20 cellular contexts compared by ENCODE assay signal in the genomic region with DNA sequence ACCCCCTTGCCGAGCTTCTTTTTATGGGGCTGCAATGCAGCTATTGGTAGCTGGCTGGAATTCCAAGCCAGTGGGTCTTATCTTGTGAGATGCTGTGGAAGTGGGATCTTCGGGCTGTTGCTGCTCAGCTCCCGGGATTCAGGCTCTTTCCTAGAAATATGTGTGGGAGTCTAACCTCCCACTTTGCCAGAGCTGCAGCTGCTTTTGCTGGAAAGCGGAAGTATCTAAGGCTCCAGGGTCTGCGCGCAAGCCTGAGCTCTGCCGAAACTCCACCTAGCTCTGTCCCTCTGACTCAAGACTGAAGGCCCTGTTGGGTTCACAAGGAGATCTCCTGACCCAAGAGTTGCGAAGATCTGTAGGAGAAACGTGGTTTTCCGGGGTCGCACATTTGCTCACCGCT.
DNase-seq lines count a peak whose midpoint lies in the region; ATAC-seq, FAIRE-seq and TF ChIP-seq lines count a peak whose summit lies in the region.
"Had no signal": no experiment of that assay in that cellular context is flagged by ENCODE, and none has a peak within 500 bp of the region (broad histone marks: within the 10 kb centered on the region; RNA-seq: fewer than 3 reads in every experiment).

No MANE protein-coding gene starts in this region.

- TF ChIP-seq EP300 in H1 (IDR thresholded peaks at IDR 0.05; ENCODE audit: borderline replicate concordance in 1 of 2, low read depth in 2 of 2, low read length in 2 of 2), result no peak
- no peak for TF ChIP-seq EP300 in SK-N-SH (IDR thresholded peaks at IDR 0.05; ENCODE audit: borderline replicate concordance in 1 of 2, low read depth in 1 of 2, low read length in 1 of 2)

- no peak for ATAC-seq in GM23338

- no peak overlapping the region for H4K5ac ChIP-seq in H1 (ENCODE audit: insufficient read length, low read depth, low read length)

- no peaks in the 10 kb centered on the region for H3K36me3 ChIP-seq in GM23338 (ENCODE audit: insufficient read depth)
- H3K36me3 ChIP-seq in H1 (ENCODE audit: control insufficient read depth in 2 of 4, insufficient read depth in 4 of 4, low read length in 3 of 4), result no peaks in the 10 kb centered on the region
- no peaks in the 10 kb centered on the region for H3K36me3 ChIP-seq in smooth muscle cell (ENCODE audit: low read depth)
- H3K36me3 ChIP-seq in CD8-positive, alpha-beta memory T cell (ENCODE audit: insufficient read depth, low read length), result no peaks in the 10 kb centered on the region
- H3K36me3 ChIP-seq in SK-N-SH (replicated peaks in 1 of 2; ENCODE audit: control insufficient read depth in 1 of 2, insufficient read depth in 2 of 2, low read length in 1 of 2), result no peaks in the 10 kb centered on the region
- H3K36me3 ChIP-seq: BE2C had no signal

- H2AK5ac ChIP-seq in H1 (ENCODE audit: low read depth, low read length), result no peak overlapping the region

- no peak overlapping the region for H3K56ac ChIP-seq in H1 (replicated peaks; ENCODE audit: insufficient read length, low read depth, low read length)

- H3K79me1 ChIP-seq in H1 (ENCODE audit: low read depth, low read length), result no peaks in the 10 kb centered on the region

- 86% methylated on average over 12 of the region's 12 CpGs; no CpG with 5 or more reads in 1 of the 2 experiments for WGBS in H1 (ENCODE audit: extremely low coverage in 1 of 2, insufficient coverage in 1 of 2, insufficient read length in 1 of 2, insufficient replicate concordance in 2 of 2, low coverage in 1 of 2, low lambda C conversion rate in 2 of 2, missing lambda C conversion rate in 1 of 2), 2 experiments
- 36% methylated on average over 12 of the region's 12 CpGs for WGBS in smooth muscle cell (ENCODE audit: low lambda C conversion rate)
- WGBS in SK-N-SH (ENCODE audit: low lambda C conversion rate), result 81% methylated on average over 11 of the region's 12 CpGs

- no peak overlapping the region for H3K4me2 ChIP-seq in GM23338
- H3K4me2 ChIP-seq in H1 (ENCODE audit: insufficient read depth in 1 of 2, low read depth in 2 of 2, low read length in 2 of 2), result no peak overlapping the region
- H3K4me2 ChIP-seq in smooth muscle cell, result peak overlapping the region; percentile 91
- no peak overlapping the region for H3K4me2 ChIP-seq in SK-N-SH

- no peak overlapping the region for H4K91ac ChIP-seq in H1 (replicated peaks; ENCODE audit: insufficient read length, low read length)

- no peaks in the 10 kb centered on the region for H3K36me3 Mint-ChIP-seq in GM23338 (ENCODE audit: low read depth)
- H3K36me3 Mint-ChIP-seq in CD8-positive, alpha-beta memory T cell, result peaks cover 0 to 1% (median 0%) of the 10 kb centered on the region in 3 donors
- H3K36me3 Mint-ChIP-seq: CD4-positive, CD25-positive, alpha-beta regulatory T cell had no signal

- H3K18ac ChIP-seq in H1 (ENCODE audit: extremely low read depth, low read length), result no peak overlapping the region

- no peak overlapping the region for H2BK12ac ChIP-seq in H1 (ENCODE audit: low read depth, low read length)

- FAIRE-seq in H1 (lab: Jason Lieb, UNC), result no peak
- FAIRE-seq: GM19239 had no signal

- no peaks in the 10 kb centered on the region for H4K20me1 ChIP-seq in GM23338 (replicated peaks; ENCODE audit: insufficient read depth)
- no peaks in the 10 kb centered on the region for H4K20me1 ChIP-seq in H1 (replicated peaks in 1 of 2; ENCODE audit: control insufficient read depth in 1 of 2, insufficient read depth in 2 of 2, low read length in 2 of 2)
- no peaks in the 10 kb centered on the region for H4K20me1 ChIP-seq in smooth muscle cell (ENCODE audit: low read depth)
- no peaks in the 10 kb centered on the region for H4K20me1 ChIP-seq in SK-N-SH (ENCODE audit: insufficient read depth)

- no peaks in the 10 kb centered on the region for H3K23me2 ChIP-seq in H1 (ENCODE audit: low read depth, low read length)

- no peak overlapping the region for H3K14ac ChIP-seq in H1 (ENCODE audit: insufficient read length)

- H3K9me3 Mint-ChIP-seq in GM23338, result no peaks in the 10 kb centered on the region
- no peaks in the 10 kb centered on the region for H3K9me3 Mint-ChIP-seq in CD8-positive, alpha-beta memory T cell
- H3K9me3 Mint-ChIP-seq: CD4-positive, CD25-positive, alpha-beta regulatory T cell had no signal

- H2AFZ ChIP-seq in GM23338 (peak overlapping the region; percentile 69), H1 (ENCODE audit: low read length) (peak overlapping the region; percentile 33; the same call in 1 of the 2 replicates), smooth muscle cell (ENCODE audit: low read depth) (peak overlapping the region; percentile 67), SK-N-SH (ENCODE audit: low read depth) (no peak overlapping the region)

- H3K9ac ChIP-seq in H1 (replicated peaks in 1 of 4; ENCODE audit: extremely low read depth in 1 of 4, low read depth in 3 of 4, low read length in 3 of 4) (no peak overlapping the region), smooth muscle cell (ENCODE audit: low read depth) (peak overlapping the region; percentile 81), SK-N-SH (no peak overlapping the region)

- H3K23ac ChIP-seq in H1 (ENCODE audit: insufficient read length), result no peak overlapping the region

- CTCF ChIA-PET in H1 (lab: Charles Lee; ENCODE audit: partially characterized antibody), result interaction anchor here (0.7 kb wide), 1 partner anchor 35 kb away, joined by 3 read pairs; no protein-coding TSS in a partner anchor
- CTCF ChIA-PET in CD8-positive, alpha-beta memory T cell (lab: Charles Lee), result no interaction called here
- CTCF ChIA-PET in SK-N-SH (lab: Yijun Ruan, JAX), result no interaction called here

- no peak overlapping the region for H2BK120ac ChIP-seq in H1 (replicated peaks; ENCODE audit: low read depth, low read length)

- DNase-seq in GM23338 (ENCODE audit: low spot score) (no peak), H1 (ENCODE audit: low read depth in 1 of 2, low spot score in 2 of 2) (no peak), left kidney (ENCODE audit: low read depth, low spot score) (peak; percentile 53), smooth muscle cell (lab: John Stamatoyannopoulos, UW; ENCODE audit: unreplicated experiment) (peak; percentile 31), SK-N-SH (no peak), erythroblast (lab: John Stamatoyannopoulos, UW) (no peak)
- no peak for DNase-seq in CD8-positive, alpha-beta memory T cell
- DNase-seq: BE2C; Caco-2; CD4-positive, CD25-positive, alpha-beta regulatory T cell; DMS153; GF-D8; MM.1S; NCI-H1105 treated with DMSO at 0.1 percent for 48 hours; NCI-H1694 treated with DMSO at 0.1 percent for 48 hours; NCI-H510A treated with DMSO at 0.1 percent for 48 hours; NCI-H774; OCI-M1; SHP77 had no signal

- H2BK20ac ChIP-seq in H1 (ENCODE audit: low read length), result no peak overlapping the region

- POLR2A ChIA-PET in H1 (lab: Charles Lee; ENCODE audit: partially characterized antibody) (no interaction called here), SK-N-SH (lab: Yijun Ruan, JAX) (no interaction called here)
- POLR2A ChIA-PET in CD8-positive, alpha-beta memory T cell (lab: Charles Lee), result no interaction called here

- peaks cover 5% of the 10 kb centered on the region for H3K4me1 Mint-ChIP-seq in GM23338
- no peaks in the 10 kb centered on the region for H3K4me1 Mint-ChIP-seq in CD8-positive, alpha-beta memory T cell

- H3K4me3 Mint-ChIP-seq in GM23338, result no peak overlapping the region
- H3K4me3 Mint-ChIP-seq in CD8-positive, alpha-beta memory T cell, result no peak overlapping the region
- H3K4me3 Mint-ChIP-seq: CD4-positive, CD25-positive, alpha-beta regulatory T cell had no signal

- H2BK5ac ChIP-seq in H1 (ENCODE audit: low read depth, low read length), result no peak overlapping the region

- H3K4me3 ChIP-seq in GM23338, result no peak overlapping the region
- H3K4me3 ChIP-seq in H1 (ENCODE audit: extremely low read depth in 1 of 4, insufficient read depth in 2 of 4, low read depth in 3 of 4, low read length in 4 of 4), result no peak overlapping the region
- H3K4me3 ChIP-seq in smooth muscle cell, result peak overlapping the region; percentile 59
- no peak overlapping the region for H3K4me3 ChIP-seq in CD8-positive, alpha-beta memory T cell (ENCODE audit: low read length)
- H3K4me3 ChIP-seq in SK-N-SH (ENCODE audit: low read depth in 2 of 2, low read length in 1 of 2), result no peak overlapping the region

- H3F3A ChIP-seq in GM23338 (replicated peaks; ENCODE audit: low read depth) (no peaks in the 10 kb centered on the region), smooth muscle cell (ENCODE audit: low read depth) (peaks cover 24% of the 10 kb centered on the region), SK-N-SH (replicated peaks; ENCODE audit: insufficient read depth) (no peaks in the 10 kb centered on the region)

- no peaks in the 10 kb centered on the region for H3K9me3 ChIP-seq in H1 (ENCODE audit: insufficient read depth in 2 of 2, low read depth in 1 of 2, low read length in 1 of 2)
- H3K9me3 ChIP-seq in smooth muscle cell (replicated peaks; ENCODE audit: low read depth), result no peaks in the 10 kb centered on the region
- no peaks in the 10 kb centered on the region for H3K9me3 ChIP-seq in CD8-positive, alpha-beta memory T cell (ENCODE audit: low read length)
- H3K9me3 ChIP-seq in SK-N-SH, result no peaks in the 10 kb centered on the region
- H3K9me3 ChIP-seq: BE2C had no signal

- peaks cover 4% of the 10 kb centered on the region; the same call in 1 of the 2 replicates for H3K9me2 ChIP-seq in GM23338 (ENCODE audit: insufficient read depth)
- no peaks in the 10 kb centered on the region for H3K9me2 ChIP-seq in SK-N-SH

- TF ChIP-seq RAD21 in H1 (IDR thresholded peaks at IDR 0.05 in 1 of 2, conservative IDR thresholded peaks at IDR 0.05 in 1 of 2; ENCODE audit: low read depth in 2 of 2, low read length in 2 of 2), result no peak
- no peak for TF ChIP-seq RAD21 in SK-N-SH (IDR thresholded peaks at IDR 0.05; ENCODE audit: low read length)

- H3K27ac ChIP-seq in GM23338 (ENCODE audit: low read depth) (no peak overlapping the region), H1 (ENCODE audit: low read depth, low read length) (no peak overlapping the region), smooth muscle cell (ENCODE audit: low read depth) (peak overlapping the region; percentile 98), SK-N-SH (ENCODE audit: low read depth in 2 of 2, low read length in 1 of 2) (no peak overlapping the region)
- no peak overlapping the region for H3K27ac ChIP-seq in CD8-positive, alpha-beta memory T cell (ENCODE audit: low read depth, low read length)

- H4K8ac ChIP-seq in H1 (ENCODE audit: extremely low read depth, insufficient read depth, low read length), result no peak overlapping the region

- TF ChIP-seq CTCF in GM23338 (conservative IDR thresholded peaks at IDR 0.05; ENCODE audit: low read depth in 2 of 2) (no peak), H1 (IDR thresholded peaks at IDR 0.05; ENCODE audit: control extremely low read depth in 1 of 3, insufficient read depth in 1 of 3, low read depth in 1 of 3, low read length in 3 of 3) (no peak), smooth muscle cell (IDR thresholded peaks at IDR 0.05; ENCODE audit: borderline replicate concordance, insufficient read depth, poor library complexity, severe bottlenecking) (no peak), SK-N-SH (IDR thresholded peaks at IDR 0.05) (no peak)

- no peak overlapping the region for H2BK15ac ChIP-seq in H1 (ENCODE audit: low read length)

- H3K4me1 ChIP-seq in GM23338 (ENCODE audit: insufficient read depth), result peaks cover 5% of the 10 kb centered on the region
- no peaks in the 10 kb centered on the region for H3K4me1 ChIP-seq in H1 (replicated peaks in 1 of 4; ENCODE audit: control insufficient read depth in 3 of 4, insufficient read depth in 4 of 4, low read length in 3 of 4)
- peaks cover 13% of the 10 kb centered on the region for H3K4me1 ChIP-seq in smooth muscle cell (ENCODE audit: low read depth)
- no peaks in the 10 kb centered on the region for H3K4me1 ChIP-seq in CD8-positive, alpha-beta memory T cell (ENCODE audit: insufficient read depth, low read length)
- no peaks in the 10 kb centered on the region for H3K4me1 ChIP-seq in SK-N-SH (ENCODE audit: control insufficient read depth in 1 of 2, insufficient read depth in 2 of 2, low read depth in 1 of 2, low read length in 1 of 2)

- TF ChIP-seq POLR2A in H1 (IDR thresholded peaks at IDR 0.05; ENCODE audit: control extremely low read depth in 1 of 2, low read depth in 2 of 2, low read length in 2 of 2) (no peak), erythroblast (IDR thresholded peaks at IDR 0.05; ENCODE audit: low read length) (no peak)

- peaks cover 3% of the 10 kb centered on the region for H3K27me3 Mint-ChIP-seq in GM23338 (ENCODE audit: insufficient read depth, low read depth, poor library complexity)
- peaks cover 5 to 29% of the 10 kb centered on the region in 2 donors for H3K27me3 Mint-ChIP-seq in CD8-positive, alpha-beta memory T cell

- H3K79me2 ChIP-seq in GM23338 (replicated peaks; ENCODE audit: insufficient read depth), result no peaks in the 10 kb centered on the region
- H3K79me2 ChIP-seq in H1 (ENCODE audit: control insufficient read depth in 1 of 2, insufficient read depth in 2 of 2, low read length in 2 of 2), result no peaks in the 10 kb centered on the region
- peaks cover 46% of the 10 kb centered on the region for H3K79me2 ChIP-seq in smooth muscle cell (ENCODE audit: low read depth)
- no peaks in the 10 kb centered on the region for H3K79me2 ChIP-seq in SK-N-SH (ENCODE audit: insufficient read depth)

- no peak overlapping the region for H3K4ac ChIP-seq in H1 (replicated peaks; ENCODE audit: insufficient read length, low read depth, low read length)

- H3K27ac Mint-ChIP-seq in GM23338, result no peak overlapping the region
- no peak overlapping the region for H3K27ac Mint-ChIP-seq in CD8-positive, alpha-beta memory T cell
- H3K27ac Mint-ChIP-seq: CD4-positive, CD25-positive, alpha-beta regulatory T cell had no signal

- no peaks in the 10 kb centered on the region for H3K27me3 ChIP-seq in GM23338 (ENCODE audit: insufficient read depth)
- H3K27me3 ChIP-seq in H1 (replicated peaks in 1 of 4; ENCODE audit: control insufficient read depth in 3 of 4, extremely low read depth in 1 of 4, insufficient read depth in 3 of 4, low read length in 3 of 4), result no peaks in the 10 kb centered on the region
- H3K27me3 ChIP-seq in smooth muscle cell (ENCODE audit: low read depth), result no peaks in the 10 kb centered on the region
- no peaks in the 10 kb centered on the region for H3K27me3 ChIP-seq in CD8-positive, alpha-beta memory T cell (ENCODE audit: insufficient read depth, low read length, poor library complexity, severe bottlenecking)
- no peaks in the 10 kb centered on the region for H3K27me3 ChIP-seq in SK-N-SH (ENCODE audit: insufficient read depth)
- H3K27me3 ChIP-seq: BE2C had no signal

Comparison
In these comparisons a context has a peak if more than half of its experiments do, and no peak if none do; other contexts are left out.
1. DNase-seq: peak in left kidney (single experiment) and smooth muscle cell (single experiment); none in GM23338 (single experiment), H1 (0 of 2), CD8-positive, alpha-beta memory T cell (0 of 5), SK-N-SH (single experiment) and erythroblast (0 of 2).